1 cellular context compared by ENCODE assay signal in genomic region chr20:13800728-13801134, GRCh38.
A peak's percentile ranks its signal among the peaks of the same experiment; 100 is the strongest.
TF ChIP-seq lines count a peak whose summit lies in the region.

No MANE protein-coding gene starts in this region.

TF ChIP-seq in liver, 16 proteins besides CTCF, POLR2A, EP300 and RAD21 (continued from another document):
- peak; percentile 94 to 98 for TF ChIP-seq RXRA (IDR thresholded peaks at IDR 0.05)
TF ChIP-seq in liver: peak in this region for 13.
